In the genomic region with DNA sequence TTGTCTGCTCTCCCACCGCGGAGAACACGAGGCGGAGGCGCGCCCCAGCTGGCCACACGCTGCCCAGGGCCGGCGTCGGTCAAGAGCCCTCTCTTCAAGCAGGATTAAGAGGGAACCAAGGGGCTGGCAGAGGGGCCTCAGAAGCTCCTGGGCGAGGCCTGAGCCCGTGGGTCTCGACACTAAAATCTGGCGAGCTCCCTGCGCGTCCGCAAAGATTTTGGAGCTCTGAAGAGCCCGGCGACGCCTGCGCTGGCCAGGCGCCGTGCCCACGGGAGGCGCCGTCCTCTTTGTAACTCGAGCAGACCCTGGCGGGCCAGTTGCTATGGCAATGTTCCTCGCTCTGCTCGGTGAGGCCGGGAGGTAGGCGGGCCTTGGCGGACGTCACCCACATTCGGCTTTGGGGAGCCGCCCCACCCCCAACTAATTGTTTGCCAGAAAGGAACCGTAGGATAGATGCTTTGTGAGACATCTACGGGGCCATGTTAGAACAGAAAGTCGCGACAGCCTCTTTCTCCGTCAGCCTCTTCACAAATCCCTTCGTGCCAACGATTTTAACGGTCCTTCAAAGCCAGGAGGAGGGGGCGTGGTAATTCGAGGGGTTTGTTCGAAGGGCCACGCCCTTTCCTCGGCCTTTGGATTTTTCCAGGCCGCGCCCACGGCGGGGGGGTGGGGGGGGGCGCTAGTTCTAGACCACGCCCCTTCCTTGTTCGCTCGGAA, we compare ENCODE assay signal across 1 cellular context.
TF ChIP-seq lines count a peak whose summit lies in the region.

No MANE protein-coding gene starts in this region.

TF ChIP-seq in neural cell, 6 proteins besides CTCF, POLR2A, EP300 and RAD21 (continued from another document):
- TF ChIP-seq, protein P1, sequence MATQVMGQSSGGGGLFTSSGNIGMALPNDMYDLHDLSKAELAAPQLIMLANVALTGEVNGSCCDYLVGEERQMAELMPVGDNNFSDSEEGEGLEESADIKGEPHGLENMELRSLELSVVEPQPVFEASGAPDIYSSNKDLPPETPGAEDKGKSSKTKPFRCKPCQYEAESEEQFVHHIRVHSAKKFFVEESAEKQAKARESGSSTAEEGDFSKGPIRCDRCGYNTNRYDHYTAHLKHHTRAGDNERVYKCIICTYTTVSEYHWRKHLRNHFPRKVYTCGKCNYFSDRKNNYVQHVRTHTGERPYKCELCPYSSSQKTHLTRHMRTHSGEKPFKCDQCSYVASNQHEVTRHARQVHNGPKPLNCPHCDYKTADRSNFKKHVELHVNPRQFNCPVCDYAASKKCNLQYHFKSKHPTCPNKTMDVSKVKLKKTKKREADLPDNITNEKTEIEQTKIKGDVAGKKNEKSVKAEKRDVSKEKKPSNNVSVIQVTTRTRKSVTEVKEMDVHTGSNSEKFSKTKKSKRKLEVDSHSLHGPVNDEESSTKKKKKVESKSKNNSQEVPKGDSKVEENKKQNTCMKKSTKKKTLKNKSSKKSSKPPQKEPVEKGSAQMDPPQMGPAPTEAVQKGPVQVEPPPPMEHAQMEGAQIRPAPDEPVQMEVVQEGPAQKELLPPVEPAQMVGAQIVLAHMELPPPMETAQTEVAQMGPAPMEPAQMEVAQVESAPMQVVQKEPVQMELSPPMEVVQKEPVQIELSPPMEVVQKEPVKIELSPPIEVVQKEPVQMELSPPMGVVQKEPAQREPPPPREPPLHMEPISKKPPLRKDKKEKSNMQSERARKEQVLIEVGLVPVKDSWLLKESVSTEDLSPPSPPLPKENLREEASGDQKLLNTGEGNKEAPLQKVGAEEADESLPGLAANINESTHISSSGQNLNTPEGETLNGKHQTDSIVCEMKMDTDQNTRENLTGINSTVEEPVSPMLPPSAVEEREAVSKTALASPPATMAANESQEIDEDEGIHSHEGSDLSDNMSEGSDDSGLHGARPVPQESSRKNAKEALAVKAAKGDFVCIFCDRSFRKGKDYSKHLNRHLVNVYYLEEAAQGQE (IDR thresholded peaks at IDR 0.05; ENCODE audit: borderline replicate concordance) = peak; percentile 32
- no peak for TF ChIP-seq EZH2 (IDR thresholded peaks at IDR 0.05; ENCODE audit: borderline replicate concordance, insufficient read depth, low read length, poor library complexity, severe bottlenecking)
- peak; percentile 23 for TF ChIP-seq SMC3 (conservative IDR thresholded peaks at IDR 0.05; ENCODE audit: poor library complexity)
